In the genomic region with DNA sequence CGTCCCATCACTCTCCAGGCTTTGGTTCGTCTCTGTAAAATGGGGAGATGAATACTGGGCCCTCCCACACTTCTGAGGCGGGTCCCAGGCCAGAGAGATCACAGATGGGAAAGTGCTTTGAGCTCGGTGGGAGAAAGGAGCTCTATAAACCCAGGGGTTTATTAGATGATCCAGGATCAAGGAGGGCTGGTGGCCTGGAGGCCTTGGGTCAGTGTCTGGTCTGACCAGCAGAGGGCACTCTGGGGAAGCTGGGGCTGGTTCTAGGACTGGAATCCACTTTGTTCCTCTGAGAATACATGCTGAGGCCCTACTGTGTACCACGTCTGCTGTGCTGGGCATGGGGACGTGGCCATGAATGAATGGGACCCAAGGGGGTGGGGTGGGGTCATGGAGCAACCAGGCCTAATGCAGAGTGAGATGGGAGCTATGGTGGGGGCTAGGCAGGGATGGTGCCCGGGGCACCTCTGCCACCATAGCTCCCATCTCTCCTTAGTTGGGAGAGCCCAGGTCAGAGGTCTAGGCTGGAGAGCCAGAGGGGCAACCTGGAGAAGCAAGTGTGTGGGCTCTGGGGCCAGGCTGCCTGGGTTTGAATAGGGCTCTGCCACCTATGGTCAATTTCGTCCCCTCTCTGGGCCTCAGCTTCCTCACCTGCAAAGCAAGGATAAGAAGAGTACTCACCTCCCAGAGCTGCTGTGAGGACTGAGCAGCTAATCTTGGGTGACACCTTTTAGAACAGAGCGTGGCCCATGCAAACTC, we compare ENCODE assay signal across 8 cellular contexts. TPM values are rescaled to one million over a fixed set of nuclear protein-coding genes. Genes with fewer than 3 reads are reported as not detected.
DNase-seq lines count a peak whose midpoint lies in the region; ATAC-seq and TF ChIP-seq lines count a peak whose summit lies in the region.

No MANE protein-coding gene starts in this region.

- peak; percentile 22 for DNase-seq in activated CD4-positive, CD25-positive, alpha-beta regulatory T cell treated with anti-CD3 and anti-CD28 coated beads, Interleukin-2, amount 50 U/mL, for 16 hours (ENCODE audit: low read depth, low spot score)
- peak; percentile 5 for DNase-seq in NCI-H526 treated with DMSO at 0.1 percent for 48 hours (lab: John Stamatoyannopoulos, UW)
- DNase-seq in activated CD8-positive, alpha-beta memory T cell treated with anti-CD3 and anti-CD28 coated beads, Interleukin-2, amount 10 ng/mL, durations not matched to agents 7 days and 5 days, result peak; percentile 76
- DNase-seq in epithelial cell of proximal tubule (ENCODE audit: low read depth), result no peak
- DNase-seq in natural killer cell treated with Interleukin-12 subunit alpha and Interleukin-12 subunit beta and Interleukin-15 and Interleukin-18, amount 100 ng/mL, for 72 hours (ENCODE audit: low spot score), result no peak
- peak; percentile 58 to 60 for DNase-seq in thyroid gland

- H3K9me3 ChIP-seq in thyroid gland, result no peaks in the 10 kb centered on the region

- no peaks in the 10 kb centered on the region for H3K36me3 ChIP-seq in thyroid gland

- no peak for ATAC-seq in activated CD4-positive, CD25-positive, alpha-beta regulatory T cell treated with anti-CD3 and anti-CD28 coated beads, Interleukin-2, amount 50 U/mL, for 24 hours
- ATAC-seq in activated CD8-positive, alpha-beta memory T cell treated with anti-CD3 and anti-CD28 coated beads, Interleukin-2, amount 10 ng/mL, durations not matched to agents 7 days and 5 days, result peak; percentile 39
- ATAC-seq in natural killer cell treated with Interleukin-12 subunit alpha and Interleukin-12 subunit beta and Interleukin-15 and Interleukin-18, amount 100 ng/mL, for 72 hours, result peak; percentile 53 to 66
- ATAC-seq in GM19455 (IDR thresholded peaks at IDR 0.05; ENCODE audit: unreplicated experiment), result no peak

- intact Hi-C loops in thyroid gland (cut with DNase I), result loop anchor here (5.0 to 10.0 kb wide), 2 partner anchors 52 to 160 kb away; no protein-coding TSS in a partner anchor

- CTCF ChIA-PET in activated CD8-positive, alpha-beta memory T cell treated with anti-CD3 and anti-CD28 coated beads, Interleukin-2, amount 10 ng/mL, durations not matched to agents 7 days and 5 days (lab: Charles Lee), result interaction anchor here (0.7 to 10.9 kb wide), 30 partner anchors 12 to 402 kb away, joined by 3 to 259 read pairs (median 4); partner anchors contain the start of genes EPHA2 and FAM131C

- peaks cover 9% of the 10 kb centered on the region for H3K4me1 Mint-ChIP-seq in activated CD8-positive, alpha-beta memory T cell treated with anti-CD3 and anti-CD28 coated beads, Interleukin-2, amount 10 ng/mL, durations not matched to agents 7 days and 5 days
- peaks cover 5 to 14% of the 10 kb centered on the region in 2 donors for H3K4me1 Mint-ChIP-seq in natural killer cell treated with Interleukin-12 subunit alpha and Interleukin-12 subunit beta and Interleukin-15 and Interleukin-18, amount 100 ng/mL, for 72 hours (ENCODE audit: low read depth in 2 of 2)

- no peaks in the 10 kb centered on the region for H3K27me3 Mint-ChIP-seq in activated CD8-positive, alpha-beta memory T cell treated with anti-CD3 and anti-CD28 coated beads, Interleukin-2, amount 10 ng/mL, durations not matched to agents 7 days and 5 days
- peaks cover 0 to 2% of the 10 kb centered on the region in 2 donors for H3K27me3 Mint-ChIP-seq in natural killer cell treated with Interleukin-12 subunit alpha and Interleukin-12 subunit beta and Interleukin-15 and Interleukin-18, amount 100 ng/mL, for 72 hours

- no peaks in the 10 kb centered on the region for H3K9me3 Mint-ChIP-seq in activated CD8-positive, alpha-beta memory T cell treated with anti-CD3 and anti-CD28 coated beads, Interleukin-2, amount 10 ng/mL, durations not matched to agents 7 days and 5 days (ENCODE audit: low read depth)
- H3K9me3 Mint-ChIP-seq in natural killer cell treated with Interleukin-12 subunit alpha and Interleukin-12 subunit beta and Interleukin-15 and Interleukin-18, amount 100 ng/mL, for 72 hours, result no peaks in the 10 kb centered on the region

- no peaks in the 10 kb centered on the region for H3K36me3 Mint-ChIP-seq in activated CD8-positive, alpha-beta memory T cell treated with anti-CD3 and anti-CD28 coated beads, Interleukin-2, amount 10 ng/mL, durations not matched to agents 7 days and 5 days
- H3K36me3 Mint-ChIP-seq in natural killer cell treated with Interleukin-12 subunit alpha and Interleukin-12 subunit beta and Interleukin-15 and Interleukin-18, amount 100 ng/mL, for 72 hours, result no peaks in the 10 kb centered on the region

- H3K27ac ChIP-seq in thyroid gland, result no peak overlapping the region

- TF ChIP-seq POLR2A in thyroid gland (IDR thresholded peaks at IDR 0.05), result no peak

- no peak overlapping the region for H3K27ac Mint-ChIP-seq in activated CD8-positive, alpha-beta memory T cell treated with anti-CD3 and anti-CD28 coated beads, Interleukin-2, amount 10 ng/mL, durations not matched to agents 7 days and 5 days
- H3K27ac Mint-ChIP-seq in natural killer cell treated with Interleukin-12 subunit alpha and Interleukin-12 subunit beta and Interleukin-15 and Interleukin-18, amount 100 ng/mL, for 72 hours, result no peak overlapping the region

- H3K4me3 ChIP-seq in epithelial cell of proximal tubule (ENCODE audit: low read depth, low read length), result no peak overlapping the region
- H3K4me3 ChIP-seq in thyroid gland (replicated peaks in 1 of 3), result no peak overlapping the region

- no peaks in the 10 kb centered on the region for H3K27me3 ChIP-seq in thyroid gland

- TF ChIP-seq CTCF in epithelial cell of proximal tubule (conservative IDR thresholded peaks at IDR 0.05; ENCODE audit: low read depth, low read length) (peak; percentile 92), thyroid gland (IDR thresholded peaks at IDR 0.05) (peak; percentile 68 to 85 (median 72))

- H3K4me3 Mint-ChIP-seq in activated CD8-positive, alpha-beta memory T cell treated with anti-CD3 and anti-CD28 coated beads, Interleukin-2, amount 10 ng/mL, durations not matched to agents 7 days and 5 days, result no peak overlapping the region
- H3K4me3 Mint-ChIP-seq in natural killer cell treated with Interleukin-12 subunit alpha and Interleukin-12 subunit beta and Interleukin-15 and Interleukin-18, amount 100 ng/mL, for 72 hours, result no peak overlapping the region

- WGBS in thyroid gland, 2 donors, result 76 to 81% methylated on average over 7 to 9 of the region's 9 CpGs

- H3K4me1 ChIP-seq in thyroid gland, result peaks cover 0 to 13% of the 10 kb centered on the region in 2 donors

RNA-seq across cellular contexts. Expression of gene FAM131C, which starts 9.0 kb away (rescaled TPM):
- total RNA-seq in activated CD8-positive, alpha-beta memory T cell treated with anti-CD3 and anti-CD28 coated beads, Interleukin-2, amount 10 ng/mL, durations not matched to agents 7 days and 5 days, result 1 to 10 TPM in 1 of 2 experiments, under 1 TPM in 1; 0.91 to 1.8 TPM
- total RNA-seq in epithelial cell of proximal tubule (0.46 TPM in 1 of 2 replicates, not detected in the other), thyroid gland (1 to 10 TPM in 3 of 4 donors, under 1 TPM in 1; 0.42 to 2.7 (median 1.5) TPM)
- total RNA-seq in natural killer cell treated with Interleukin-12 subunit alpha and Interleukin-12 subunit beta and Interleukin-15 and Interleukin-18, amount 100 ng/mL, for 72 hours, result not detected

RNA-seq across cellular contexts. Expression of gene CLCNKB, which starts 38.9 kb away (rescaled TPM):
- not detected for total RNA-seq in activated CD8-positive, alpha-beta memory T cell treated with anti-CD3 and anti-CD28 coated beads, Interleukin-2, amount 10 ng/mL, durations not matched to agents 7 days and 5 days
- total RNA-seq in epithelial cell of proximal tubule, result 0.98 TPM in 1 of 2 replicates, not detected in the other
- total RNA-seq in natural killer cell treated with Interleukin-12 subunit alpha and Interleukin-12 subunit beta and Interleukin-15 and Interleukin-18, amount 100 ng/mL, for 72 hours, result not detected
- 10 to 100 TPM in 3 of 4 donors, 1 to 10 TPM in 1; 7.1 to 42.2 (median 15.4) TPM for total RNA-seq in thyroid gland

Comparison
In these comparisons a context has a peak if more than half of its experiments do, and no peak if none do; other contexts are left out.
1. DNase-seq: peak in activated CD4-positive, CD25-positive, alpha-beta regulatory T cell treated with anti-CD3 and anti-CD28 coated beads, Interleukin-2, amount 50 U/mL, for 16 hours (single experiment), NCI-H526 treated with DMSO at 0.1 percent for 48 hours (single experiment), activated CD8-positive, alpha-beta memory T cell treated with anti-CD3 and anti-CD28 coated beads, Interleukin-2, amount 10 ng/mL, durations not matched to agents 7 days and 5 days (single experiment) and thyroid gland (2 of 2); none in epithelial cell of proximal tubule (single experiment) and natural killer cell treated with Interleukin-12 subunit alpha and Interleukin-12 subunit beta and Interleukin-15 and Interleukin-18, amount 100 ng/mL, for 72 hours (single experiment).
2. ATAC-seq: peak in activated CD8-positive, alpha-beta memory T cell treated with anti-CD3 and anti-CD28 coated beads, Interleukin-2, amount 10 ng/mL, durations not matched to agents 7 days and 5 days (single experiment) and natural killer cell treated with Interleukin-12 subunit alpha and Interleukin-12 subunit beta and Interleukin-15 and Interleukin-18, amount 100 ng/mL, for 72 hours (2 of 2); none in activated CD4-positive, CD25-positive, alpha-beta regulatory T cell treated with anti-CD3 and anti-CD28 coated beads, Interleukin-2, amount 50 U/mL, for 24 hours (0 of 2) and GM19455 (single experiment).